8 cellular contexts compared by ENCODE assay signal in the genomic region with DNA sequence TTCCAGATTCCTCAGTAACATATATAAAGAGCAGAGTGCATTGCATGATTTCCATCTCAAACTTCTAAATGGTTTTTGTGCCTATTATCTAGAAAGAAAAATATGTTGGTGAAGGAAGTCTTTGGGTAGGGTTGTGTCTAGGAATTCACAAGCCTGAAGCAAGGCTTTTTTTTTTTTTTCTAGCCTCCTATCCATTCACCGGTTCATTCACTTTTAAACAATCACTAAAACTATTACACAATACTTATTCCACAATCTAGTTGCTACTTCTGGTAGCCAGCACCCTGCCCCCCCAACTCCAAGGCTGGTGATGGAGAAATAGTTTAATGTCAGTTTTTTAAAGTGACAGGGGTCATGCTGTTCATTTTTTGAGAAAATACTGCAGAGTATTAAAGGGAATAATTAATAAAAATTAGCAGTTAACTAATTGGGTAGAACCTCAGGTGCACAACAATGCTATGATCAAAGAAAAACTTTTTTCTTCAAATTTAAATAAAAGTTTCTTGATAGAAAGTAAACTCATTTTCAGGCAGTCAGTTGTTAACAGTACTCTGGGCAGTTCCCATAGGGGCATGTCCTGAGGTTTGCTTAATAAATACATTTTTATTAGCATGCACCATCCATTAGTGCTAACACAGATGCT. TPM values are rescaled to one million over a fixed set of nuclear protein-coding genes. Genes with fewer than 3 reads are reported as not detected.
DNase-seq lines count a peak whose midpoint lies in the region; ATAC-seq, FAIRE-seq and TF ChIP-seq lines count a peak whose summit lies in the region.

No MANE protein-coding gene starts in this region.

- H4K91ac ChIP-seq in IMR-90 (ENCODE audit: insufficient read depth, low read depth, low read length) = peak overlapping the region; percentile 29

- peak overlapping the region; percentile 68; the same call in 1 of the 2 replicates for H4K5ac ChIP-seq in IMR-90 (ENCODE audit: low read depth, low read length)

- peak overlapping the region; percentile 59 to 72 for H4K8ac ChIP-seq in IMR-90 (ENCODE audit: low read depth in 2 of 2, low read length in 2 of 2)

- H3K36me3 Mint-ChIP-seq in astrocyte (ENCODE audit: low read depth, unreplicated experiment) = peaks cover 18% of the 10 kb centered on the region

- H3K9me3 Mint-ChIP-seq in astrocyte (ENCODE audit: unreplicated experiment) = peaks cover 10% of the 10 kb centered on the region

- WGBS in IMR-90 (ENCODE audit: extremely low coverage in 2 of 2, insufficient read length in 1 of 2), 2 experiments = 100% methylated on average over 1 of the region's 1 CpG; no CpG with 5 or more reads in 1 of the 2 experiments
- 0% methylated on average over 1 of the region's 1 CpG for WGBS in transverse colon (ENCODE audit: low coverage in 1 of 2), 2 donors

- H3K18ac ChIP-seq in IMR-90 (ENCODE audit: low read depth, low read length) = peak overlapping the region; percentile 9; the same call in 1 of the 2 replicates

- H3K79me1 ChIP-seq in IMR-90 (ENCODE audit: low read depth in 1 of 2, low read length in 2 of 2) = peaks cover 7 to 10% of the 10 kb centered on the region in 2 experiments

- H3K27me3 Mint-ChIP-seq in astrocyte (ENCODE audit: low read depth, unreplicated experiment) = peaks cover 2% of the 10 kb centered on the region

- H3K4me3 ChIP-seq in A673 (ENCODE audit: low read depth, low read length, poor library complexity, severe bottlenecking) = peak overlapping the region; percentile 54
- H3K4me3 ChIP-seq in IMR-90 (ENCODE audit: insufficient read depth, low read depth, low read length) = peak overlapping the region; percentile 30; the same call in 1 of the 2 replicates
- peak overlapping the region; percentile 57 for H3K4me3 ChIP-seq in astrocyte (ENCODE audit: insufficient read depth, low read depth, low read length)
- peak overlapping the region; percentile 35 to 55 for H3K4me3 ChIP-seq in left lung
- peak overlapping the region; percentile 4 to 56 (median 43) for H3K4me3 ChIP-seq in transverse colon

- H3K36me3 ChIP-seq in A673 (ENCODE audit: insufficient read depth, low read length, poor library complexity, severe bottlenecking) = peaks cover 8% of the 10 kb centered on the region
- H3K36me3 ChIP-seq in IMR-90 (ENCODE audit: control insufficient read depth, insufficient read depth, low read length) = no peaks in the 10 kb centered on the region; the same call in 1 of the 2 replicates
- H3K36me3 ChIP-seq in astrocyte (ENCODE audit: insufficient read depth, low read length) = peaks cover 9% of the 10 kb centered on the region
- no peaks in the 10 kb centered on the region for H3K36me3 ChIP-seq in left lung
- H3K36me3 ChIP-seq in transverse colon = no peaks in the 10 kb centered on the region

- H3K4me1 Mint-ChIP-seq in astrocyte (ENCODE audit: low read depth, unreplicated experiment) = peaks cover 31% of the 10 kb centered on the region

- dilution Hi-C loops in IMR-90 (cut with HindIII; ENCODE audit: low sequenced_read_pairs, unreplicated experiment) = no loop called here

- H3K23ac ChIP-seq in IMR-90 (ENCODE audit: low read depth, low read length) = peak overlapping the region; percentile 77

- H3K4ac ChIP-seq in IMR-90 (ENCODE audit: low read depth, low read length) = peak overlapping the region; percentile 75

- H3K9me1 ChIP-seq in IMR-90 (ENCODE audit: insufficient read depth, low read length) = no peaks in the 10 kb centered on the region

- H2AFZ ChIP-seq in IMR-90 (replicated peaks; ENCODE audit: low read length, poor library complexity) = no peak overlapping the region
- no peak overlapping the region for H2AFZ ChIP-seq in astrocyte (ENCODE audit: low read depth, low read length)

- POLR2A ChIA-PET in A673 (lab: Charles Lee; ENCODE audit: low non-redundant PET) (no interaction called here), IMR-90 (lab: Charles Lee; ENCODE audit: unreplicated experiment) (interaction anchor here (0.5 to 0.6 kb wide), 2 partner anchors 56 to 104 kb away, joined by 4 to 6 read pairs; no protein-coding TSS in a partner anchor)

- peak overlapping the region; percentile 73; the same call in 1 of the 2 replicates for H2BK120ac ChIP-seq in IMR-90 (ENCODE audit: low read depth, low read length)

- TF ChIP-seq EP300 in transverse colon (IDR thresholded peaks at IDR 0.05; ENCODE audit: low read depth) = no peak

- no TSS peak for BruUV-seq in A673 (replicated peaks; lab: Mats Ljungman, UMichigan)
- no TSS peak for BruUV-seq in IMR-90 (replicated peaks; lab: Mats Ljungman, UMichigan)

- intact Hi-C loops in A673 (cut with micrococcal nuclease; ENCODE audit: unreplicated experiment) (no loop called here), IMR-90 (cut with micrococcal nuclease) (loop anchor here (1.0 kb wide), 1 partner anchor 484 kb away; no protein-coding TSS in a partner anchor), left lung (cut with DNase I) (loop anchor here (10.0 kb wide), 2 partner anchors 64 to 486 kb away; no protein-coding TSS in a partner anchor), transverse colon (cut with DNase I; ENCODE audit: low total_unique reads) (no loop called here), head of caudate nucleus (cut with DNase I) (no loop called here)

- H2BK15ac ChIP-seq in IMR-90 (ENCODE audit: low read depth, low read length) = peak overlapping the region; percentile 16; the same call in 1 of the 3 replicates

- H3K9me3 ChIP-seq in A673 (ENCODE audit: low read depth, low read length, poor library complexity, severe bottlenecking) (no peaks in the 10 kb centered on the region), IMR-90 (ENCODE audit: control insufficient read depth, insufficient read depth, low read length) (no peaks in the 10 kb centered on the region), astrocyte (ENCODE audit: insufficient read depth, low read depth, low read length) (no peaks in the 10 kb centered on the region), left lung (no peaks in the 10 kb centered on the region), transverse colon (no peaks in the 10 kb centered on the region)

- no peak for DNase-seq in A673 (ENCODE audit: low spot score)
- no peak for DNase-seq in IMR-90
- DNase-seq in astrocyte (ENCODE audit: low read depth) = no peak
- DNase-seq in left lung = no peak
- DNase-seq in transverse colon = peak; percentile 56
- DNase-seq in NAMALWA (ENCODE audit: low spot score) = no peak
- no peak for DNase-seq in DMS 273 treated with DMSO at 0.1 percent for 48 hours (lab: John Stamatoyannopoulos, UW)
- no peak for DNase-seq in head of caudate nucleus

- H3K9ac ChIP-seq in IMR-90 (ENCODE audit: low read depth, low read length) (peak overlapping the region; percentile 48), astrocyte (ENCODE audit: low read length) (peak overlapping the region; percentile 98)

- no peak for FAIRE-seq in astrocyte (lab: Jason Lieb, UNC)

- peak overlapping the region; percentile 95 for H3K27ac Mint-ChIP-seq in astrocyte (ENCODE audit: unreplicated experiment)

- no peak for TF ChIP-seq CTCF in A673 (conservative IDR thresholded peaks at IDR 0.05; ENCODE audit: low read depth, low read length)
- TF ChIP-seq CTCF in IMR-90 (conservative IDR thresholded peaks at IDR 0.05; ENCODE audit: low read depth, low read length) = no peak
- no peak for TF ChIP-seq CTCF in astrocyte (IDR thresholded peaks at IDR 0.05; ENCODE audit: insufficient read depth, low read depth, low read length)
- no peak for TF ChIP-seq CTCF in left lung (IDR thresholded peaks at IDR 0.05)
- no peak for TF ChIP-seq CTCF in transverse colon (IDR thresholded peaks at IDR 0.05)

- H3K4me1 ChIP-seq in A673 (ENCODE audit: insufficient read depth, low read length, poor library complexity, severe bottlenecking) (peaks cover 50% of the 10 kb centered on the region), IMR-90 (ENCODE audit: control insufficient read depth, insufficient read depth, low read length) (peaks cover 9% of the 10 kb centered on the region), astrocyte (ENCODE audit: insufficient read depth, low read length) (peaks cover 45% of the 10 kb centered on the region), left lung (peaks cover 35 to 59% of the 10 kb centered on the region in 2 donors), transverse colon (peaks cover 26 to 59% (median 53%) of the 10 kb centered on the region in 4 donors)

- no peaks in the 10 kb centered on the region for H3K27me3 ChIP-seq in A673 (replicated peaks; ENCODE audit: insufficient read depth, low read depth, low read length, poor library complexity)
- no peaks in the 10 kb centered on the region for H3K27me3 ChIP-seq in IMR-90 (ENCODE audit: control insufficient read depth, insufficient read depth, low read length)
- no peaks in the 10 kb centered on the region for H3K27me3 ChIP-seq in astrocyte (ENCODE audit: insufficient read depth, low read length)
- H3K27me3 ChIP-seq in left lung = no peaks in the 10 kb centered on the region
- H3K27me3 ChIP-seq in transverse colon = no peaks in the 10 kb centered on the region

- peak overlapping the region; percentile 73 for H3K56ac ChIP-seq in IMR-90 (ENCODE audit: extremely low read depth, insufficient read depth, low read length)

- TF ChIP-seq RAD21 in IMR-90 (IDR thresholded peaks at IDR 0.05; ENCODE audit: low read length) = no peak

- peak overlapping the region; percentile 86 for H3K27ac ChIP-seq in A673 (ENCODE audit: low read depth, low read length, poor library complexity, severe bottlenecking)
- H3K27ac ChIP-seq in IMR-90 (ENCODE audit: insufficient read depth, low read length) = peak overlapping the region; percentile 78
- peak overlapping the region; percentile 96 for H3K27ac ChIP-seq in astrocyte (ENCODE audit: low read depth, low read length)
- H3K27ac ChIP-seq in left lung = peak overlapping the region; percentile 99 to 100
- H3K27ac ChIP-seq in transverse colon = peak overlapping the region; percentile 98 to 100 (median 99)

- ATAC-seq in IMR-90 (ENCODE audit: low read depth) (no peak), left lung (peak; percentile 0)

- H2BK20ac ChIP-seq in IMR-90 (ENCODE audit: low read depth, low read length) = no peak overlapping the region

- H3K4me3 Mint-ChIP-seq in astrocyte (ENCODE audit: unreplicated experiment) = peak overlapping the region; percentile 76

- H3K4me2 ChIP-seq in IMR-90 (ENCODE audit: low read depth, low read length) (peak overlapping the region; percentile 54), astrocyte (ENCODE audit: low read length) (peak overlapping the region; percentile 85)

- in situ Hi-C loops in IMR-90 (cut with MboI; ENCODE audit: low sequenced_read_pairs) (loop anchor here (5.0 to 25.0 kb wide), 2 partner anchors 52 to 487 kb away; no protein-coding TSS in a partner anchor), transverse colon (cut with MboI; ENCODE audit: low pct_ligation_motif_present in 1 of 4, low pct_unique_long_range_greater_than_20kb in 1 of 4, low sequenced_read_pairs in 3 of 4) (loop anchor here (5.0 to 10.0 kb wide), 5 partner anchors 54 to 486 kb away; no protein-coding TSS in a partner anchor)

- H2BK5ac ChIP-seq in IMR-90 (ENCODE audit: low read depth, low read length, poor library complexity, severe bottlenecking) = peak overlapping the region; percentile 74

- peaks cover 35% of the 10 kb centered on the region for H3K79me2 ChIP-seq in astrocyte (ENCODE audit: insufficient read depth, low read length)

- H2AK5ac ChIP-seq in IMR-90 (ENCODE audit: low read depth, low read length) = 0 out of 2 replicates have a peak overlapping the region, but pooled peaks have one; percentile 15

- peak overlapping the region; percentile 83 for H2AK9ac ChIP-seq in IMR-90 (replicated peaks; ENCODE audit: low read depth, low read length, poor library complexity)

- H3K14ac ChIP-seq in IMR-90 (replicated peaks; ENCODE audit: low read depth, low read length) = peak overlapping the region; percentile 73

- CTCF ChIA-PET in A673 (lab: Charles Lee) = no interaction called here
- CTCF ChIA-PET in IMR-90 (lab: Yijun Ruan, JAX) = interaction anchor here (0.6 to 1.6 kb wide), 2 partner anchors 48 to 485 kb away, joined by 3 to 8 read pairs; no protein-coding TSS in a partner anchor

- TF ChIP-seq POLR2A in IMR-90 (IDR thresholded peaks at IDR 0.05; ENCODE audit: low read depth, low read length) (no peak), transverse colon (IDR thresholded peaks at IDR 0.05) (no peak)

- H4K20me1 ChIP-seq in IMR-90 (ENCODE audit: insufficient read depth, low read length) (peaks cover 4% of the 10 kb centered on the region; the same call in 1 of the 2 replicates), astrocyte (ENCODE audit: insufficient read depth, low read length) (no peaks in the 10 kb centered on the region)

RNA-seq across cellular contexts. Expression of gene IRF2BP2, which starts 10.9 kb away (rescaled TPM):
- total RNA-seq in A673 (2021) = 39.9 and 43.8 TPM in 2 replicates
- 37.2 and 47.0 TPM in 2 replicates for total RNA-seq in IMR-90 (2012; rRNA removed)
- 56.5 and 66.6 TPM in 2 replicates for polyA plus RNA-seq in IMR-90 (2012; rRNA removed)
- 12.6 and 82.3 TPM in 2 replicates for polyA plus RNA-seq in IMR-90 (2012; cell fraction: cytosol; rRNA removed)
- polyA plus RNA-seq in IMR-90 (2012; cell fraction: nucleus; rRNA removed; ENCODE audit: low replicate concordance) = 216 and 242 TPM in 2 replicates
- 122 and 126 TPM in 2 replicates for total RNA-seq in astrocyte
- 100 to 1,000 TPM; 114 to 135 TPM for total RNA-seq in left lung
- 100 to 1,000 TPM in 1 of 4 donors, 10 to 100 TPM in 3; 82.7 to 120 (median 93.3) TPM for total RNA-seq in transverse colon

Comparison
In these comparisons a context has a peak if more than half of its experiments do, and no peak if none do; other contexts are left out.
1. intact Hi-C loops: an anchor here in IMR-90 (1.0 kb wide) and left lung (10.0 kb wide); none called in A673, transverse colon and head of caudate nucleus.